ENCODE assay signal across 19 cellular contexts in genomic region chr5:116847960-116848359, GRCh38.
"Had no signal": no experiment of that assay in that cellular context is flagged by ENCODE, and none has a peak within 500 bp of the region (broad histone marks: within the 10 kb centered on the region; RNA-seq: fewer than 3 reads in every experiment).

No MANE protein-coding gene starts in this region.

- H3K4me3 ChIP-seq: dorsolateral prefrontal cortex, lung, prostate gland, right atrium auricular region, sigmoid colon, spleen, thoracic aorta, tibial nerve, vagina had no signal

- H3K4me1 Mint-ChIP-seq: memory B cell; naive B cell; stimulated activated naive B cell treated with anti-CD40 and anti-IgM and Interleukin-4, amounts not matched to agents 10 μg/mL and 1 μg/mL and 100 μg/mL, for 72 hours had no signal

- H3K36me3 Mint-ChIP-seq: memory B cell; naive B cell; natural killer cell treated with Interleukin-12 subunit alpha and Interleukin-12 subunit beta and Interleukin-15 and Interleukin-18, amount 100 ng/mL, for 72 hours; stimulated activated naive B cell treated with anti-CD40 and anti-IgM and Interleukin-4, amounts not matched to agents 10 μg/mL and 1 μg/mL and 100 μg/mL, for 72 hours had no signal

- H3K4me1 ChIP-seq: prostate gland, right atrium auricular region, sigmoid colon, tibial nerve had no signal

- DNase-seq: dorsolateral prefrontal cortex; effector CD4-positive, alpha-beta T cell; naive B cell; nucleus accumbens; sigmoid colon; spleen; stimulated activated naive B cell treated with anti-CD40 and anti-IgM and Interleukin-4, amounts not matched to agents 10 μg/mL and 1 μg/mL and 100 μg/mL, for 72 hours had no signal

- H3K9me3 ChIP-seq: prostate gland, right atrium auricular region, sigmoid colon, spleen, thoracic aorta, tibial nerve, vagina had no signal

- FAIRE-seq: frontal cortex, keratinocyte had no signal

- H3K27me3 ChIP-seq: dorsolateral prefrontal cortex, right atrium auricular region, sigmoid colon, spleen, tibial nerve, vagina had no signal

- ATAC-seq: left lobe of liver; natural killer cell treated with Interleukin-12 subunit alpha and Interleukin-12 subunit beta and Interleukin-15 and Interleukin-18, amount 100 ng/mL, for 72 hours; stimulated activated naive B cell treated with anti-CD40 and anti-IgM and Interleukin-4, amounts not matched to agents 10 μg/mL and 1 μg/mL and 100 μg/mL, for 72 hours had no signal

- H3K27ac Mint-ChIP-seq: memory B cell; naive B cell; natural killer cell treated with Interleukin-12 subunit alpha and Interleukin-12 subunit beta and Interleukin-15 and Interleukin-18, amount 100 ng/mL, for 72 hours; stimulated activated naive B cell treated with anti-CD40 and anti-IgM and Interleukin-4, amounts not matched to agents 10 μg/mL and 1 μg/mL and 100 μg/mL, for 72 hours; stimulated activated naive CD8-positive, alpha-beta T cell treated with anti-CD3 and anti-CD28 coated beads, Interleukin-15, Interleukin-2, amounts not matched to agents 100 ng/mL and 50 ng/mL, for 24 hours had no signal

- H3K36me3 ChIP-seq: prostate gland, right atrium auricular region, sigmoid colon, spleen, thoracic aorta, tibial nerve, vagina had no signal

- H3K27me3 Mint-ChIP-seq: natural killer cell treated with Interleukin-12 subunit alpha and Interleukin-12 subunit beta and Interleukin-15 and Interleukin-18, amount 100 ng/mL, for 72 hours; stimulated activated naive B cell treated with anti-CD40 and anti-IgM and Interleukin-4, amounts not matched to agents 10 μg/mL and 1 μg/mL and 100 μg/mL, for 72 hours; stimulated activated naive CD8-positive, alpha-beta T cell treated with anti-CD3 and anti-CD28 coated beads, Interleukin-15, Interleukin-2, amounts not matched to agents 100 ng/mL and 50 ng/mL, for 24 hours had no signal

- H3K27ac ChIP-seq: dorsolateral prefrontal cortex, prostate gland, right atrium auricular region, sigmoid colon, spleen, thoracic aorta, tibial nerve, vagina had no signal

- H3K9me3 Mint-ChIP-seq: memory B cell had no signal

- H3K4me3 Mint-ChIP-seq: memory B cell; naive B cell; natural killer cell treated with Interleukin-12 subunit alpha and Interleukin-12 subunit beta and Interleukin-15 and Interleukin-18, amount 100 ng/mL, for 72 hours; stimulated activated naive B cell treated with anti-CD40 and anti-IgM and Interleukin-4, amounts not matched to agents 10 μg/mL and 1 μg/mL and 100 μg/mL, for 72 hours; stimulated activated naive CD8-positive, alpha-beta T cell treated with anti-CD3 and anti-CD28 coated beads, Interleukin-15, Interleukin-2, amounts not matched to agents 100 ng/mL and 50 ng/mL, for 24 hours had no signal
